ENCODE assay signal across 1 cellular context in genomic region chr4:159416073-159416472, GRCh38.
TF ChIP-seq lines count a peak whose summit lies in the region.

No MANE protein-coding gene starts in this region.

TF ChIP-seq in K562, 482 proteins besides CTCF, POLR2A, EP300 and RAD21 (continued from another document):
- TF ChIP-seq ZFP36 (IDR thresholded peaks at IDR 0.05; ENCODE audit: low read depth, low read length, partially characterized antibody) (no peak), ZBTB9 (CRISPR knock-in tag; IDR thresholded peaks at IDR 0.05) (no peak), MAFG (tag; conservative IDR thresholded peaks at IDR 0.05) (0 out of 2 replicates have a peak, but pooled peaks have one; percentile 10), OTX1 (CRISPR knock-in tag; IDR thresholded peaks at IDR 0.05) (no peak), NFE2 (IDR thresholded peaks at IDR 0.05; ENCODE audit: low read depth) (peak; percentile 58), HMG20B (CRISPR knock-in tag; IDR thresholded peaks at IDR 0.05) (no peak), PATZ1 (CRISPR knock-in tag; IDR thresholded peaks at IDR 0.05; ENCODE audit: borderline replicate concordance) (no peak), ZNF232 (CRISPR knock-in tag; IDR thresholded peaks at IDR 0.05) (no peak), E2F5 (CRISPR knock-in tag; IDR thresholded peaks at IDR 0.05) (no peak), RFX5 (IDR thresholded peaks at IDR 0.05; ENCODE audit: low read depth, low read length) (no peak), TAF7 (tag; IDR thresholded peaks at IDR 0.05) (no peak)
- TF ChIP-seq, protein P1, sequence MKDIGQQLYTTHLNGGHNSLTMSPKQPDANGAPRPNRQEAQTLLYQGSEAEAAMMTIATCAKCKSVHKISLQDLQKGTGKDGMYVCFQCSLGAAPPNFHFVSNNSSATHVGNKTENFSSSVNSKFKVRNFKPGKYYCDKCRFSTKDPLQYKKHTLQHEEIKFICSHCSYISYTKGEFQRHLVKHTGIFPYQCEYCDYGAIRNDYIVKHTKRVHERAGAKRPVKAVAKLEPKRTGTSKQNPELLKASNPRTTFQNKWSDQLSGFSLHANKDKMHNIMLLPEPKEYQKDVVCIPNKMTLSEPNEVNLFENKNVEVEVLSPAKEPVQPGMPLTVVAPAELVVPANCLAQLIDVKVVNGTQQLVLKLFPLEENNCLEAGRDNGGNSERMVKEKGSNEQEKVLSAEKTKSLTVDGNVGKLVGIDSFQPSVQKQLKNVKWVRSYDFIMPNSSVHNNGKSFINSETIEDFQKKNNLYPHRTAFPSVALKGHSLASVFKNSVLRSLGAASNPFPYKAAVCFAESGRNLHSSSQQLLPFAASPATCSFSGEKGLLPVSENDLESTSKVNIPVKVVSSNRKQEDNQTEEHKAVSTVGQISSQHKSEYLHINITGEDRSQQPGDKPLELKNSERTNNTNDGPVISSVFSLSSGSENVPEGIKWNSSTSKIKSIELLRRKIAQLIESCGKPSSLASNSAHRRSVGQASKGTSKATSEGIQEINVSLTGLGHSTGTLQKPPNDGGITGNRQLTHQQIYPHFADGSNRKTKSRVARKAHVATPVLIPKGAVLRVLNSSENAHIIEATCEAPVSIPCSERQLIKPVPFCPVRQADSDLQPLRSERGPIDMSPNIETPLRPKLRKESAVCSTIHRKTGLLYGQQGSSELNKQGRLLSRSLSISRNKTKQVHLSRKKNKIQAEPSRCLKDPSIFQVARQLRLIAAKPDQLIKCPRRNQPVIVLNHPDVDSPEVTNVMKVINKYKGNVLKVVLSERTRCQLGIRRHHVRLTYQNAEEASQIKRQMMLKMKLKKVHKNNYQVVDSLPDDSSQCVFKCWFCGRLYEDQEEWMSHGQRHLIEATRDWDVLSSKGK (CRISPR knock-in tag; IDR thresholded peaks at IDR 0.05), result no peak
